In genomic region chr18:13572721-13573120, GRCh38 we compare ENCODE assay signal across 19 cellular contexts.
DNase-seq lines count a peak whose midpoint lies in the region; ATAC-seq and TF ChIP-seq lines count a peak whose summit lies in the region.
"Had no signal": no experiment of that assay in that cellular context is flagged by ENCODE, and none has a peak within 500 bp of the region (broad histone marks: within the 10 kb centered on the region; RNA-seq: fewer than 3 reads in every experiment).

No MANE protein-coding gene starts in this region.

- H4K20me1 ChIP-seq in smooth muscle cell (ENCODE audit: low read depth) = peaks cover 43% of the 10 kb centered on the region

- ATAC-seq in stimulated activated naive CD8-positive, alpha-beta T cell treated with anti-CD3 and anti-CD28 coated beads, Interleukin-15, Interleukin-2, amounts not matched to agents 100 U/mL and 50 U/mL, for 24 hours = no peak
- ATAC-seq in stimulated activated naive CD8-positive, alpha-beta T cell treated with anti-CD3 and anti-CD28 coated beads, Interleukin-15, amount 100 ng/mL, for 72 hours = no peak

- H3F3A ChIP-seq in smooth muscle cell (ENCODE audit: low read depth) = peaks cover 22% of the 10 kb centered on the region

- no peaks in the 10 kb centered on the region for H3K27me3 ChIP-seq in endodermal cell (ENCODE audit: control insufficient read depth, insufficient read depth, low read length, poor library complexity, severe bottlenecking)
- no peaks in the 10 kb centered on the region for H3K27me3 ChIP-seq in smooth muscle cell (ENCODE audit: low read depth)
- H3K27me3 ChIP-seq: Peyer's patch had no signal

- H3K4me2 ChIP-seq in smooth muscle cell = no peak overlapping the region

- no peak overlapping the region for H3K27ac ChIP-seq in endodermal cell (ENCODE audit: low read depth, low read length)
- peak overlapping the region; percentile 74 for H3K27ac ChIP-seq in smooth muscle cell (ENCODE audit: low read depth)
- H3K27ac ChIP-seq: Peyer's patch had no signal

- peaks cover 6% of the 10 kb centered on the region for H3K79me2 ChIP-seq in smooth muscle cell (ENCODE audit: low read depth)

- WGBS in endodermal cell (ENCODE audit: insufficient coverage in 1 of 2, insufficient read length in 1 of 2), 2 experiments = 92 to 98% methylated on average over 7 of the region's 7 CpGs
- 91% methylated on average over 7 of the region's 7 CpGs for WGBS in smooth muscle cell (ENCODE audit: low lambda C conversion rate)

- H3K4me1 Mint-ChIP-seq in stimulated activated naive CD8-positive, alpha-beta T cell treated with anti-CD3 and anti-CD28 coated beads, Interleukin-15, amount 100 ng/mL, for 72 hours = peaks cover 82% of the 10 kb centered on the region
- H3K4me1 Mint-ChIP-seq in endodermal cell = peaks cover under 1% of the 10 kb centered on the region

- H3K36me3 Mint-ChIP-seq in endodermal cell (ENCODE audit: low read depth) = no peaks in the 10 kb centered on the region

- H3K4me1 ChIP-seq in endodermal cell (ENCODE audit: control insufficient read depth, insufficient read depth, low read length) (peaks cover 3% of the 10 kb centered on the region), smooth muscle cell (ENCODE audit: low read depth) (peaks cover under 1% of the 10 kb centered on the region)

- TF ChIP-seq CTCF in endodermal cell (conservative IDR thresholded peaks at IDR 0.05) (no peak), smooth muscle cell (IDR thresholded peaks at IDR 0.05; ENCODE audit: borderline replicate concordance, insufficient read depth, poor library complexity, severe bottlenecking) (no peak)

- H3K27me3 Mint-ChIP-seq in stimulated activated naive CD8-positive, alpha-beta T cell treated with anti-CD3 and anti-CD28 coated beads, Interleukin-15, amount 100 ng/mL, for 72 hours = no peaks in the 10 kb centered on the region
- no peaks in the 10 kb centered on the region for H3K27me3 Mint-ChIP-seq in endodermal cell (ENCODE audit: insufficient read depth)
- H3K27me3 Mint-ChIP-seq: CD4-positive, CD25-positive, alpha-beta regulatory T cell had no signal

- H3K4me3 ChIP-seq in endodermal cell (ENCODE audit: low read length) = no peak overlapping the region
- H3K4me3 ChIP-seq in smooth muscle cell = no peak overlapping the region
- H3K4me3 ChIP-seq: Peyer's patch had no signal

- no peaks in the 10 kb centered on the region for H3K36me3 ChIP-seq in endodermal cell (ENCODE audit: control insufficient read depth, insufficient read depth, low read length)
- no peaks in the 10 kb centered on the region for H3K36me3 ChIP-seq in smooth muscle cell (ENCODE audit: low read depth)
- H3K36me3 ChIP-seq: Peyer's patch had no signal

- H3K9me3 ChIP-seq in endodermal cell (ENCODE audit: control insufficient read depth, low read length) = no peaks in the 10 kb centered on the region
- H3K9me3 ChIP-seq in smooth muscle cell (replicated peaks; ENCODE audit: low read depth) = no peaks in the 10 kb centered on the region
- H3K9me3 ChIP-seq: Peyer's patch had no signal

- H3K9ac ChIP-seq in endodermal cell (ENCODE audit: extremely low read depth, low read length, poor library complexity, severe bottlenecking) = no peak overlapping the region
- no peak overlapping the region for H3K9ac ChIP-seq in smooth muscle cell (ENCODE audit: low read depth)

- H3K4me3 Mint-ChIP-seq in stimulated activated naive CD8-positive, alpha-beta T cell treated with anti-CD3 and anti-CD28 coated beads, Interleukin-15, amount 100 ng/mL, for 72 hours = no peak overlapping the region
- H3K4me3 Mint-ChIP-seq in endodermal cell = no peak overlapping the region
- H3K4me3 Mint-ChIP-seq: CD4-positive, CD25-positive, alpha-beta regulatory T cell had no signal

- DNase-seq in stimulated activated naive CD8-positive, alpha-beta T cell treated with anti-CD3 and anti-CD28 coated beads, Interleukin-15, Interleukin-2, amounts not matched to agents 100 U/mL and 50 U/mL, for 24 hours = peak; percentile 1
- no peak for DNase-seq in stimulated activated naive CD8-positive, alpha-beta T cell treated with anti-CD3 and anti-CD28 coated beads, Interleukin-15, amount 100 ng/mL, for 72 hours
- DNase-seq in endodermal cell (peak; percentile 24), smooth muscle cell (lab: John Stamatoyannopoulos, UW; ENCODE audit: unreplicated experiment) (no peak), cortex of kidney (lab: John Stamatoyannopoulos, UW) (no peak)
- no peak for DNase-seq in stimulated activated naive CD4-positive, alpha-beta T cell treated with Interleukin-2 at 50 U/mL for 16 hours (lab: John Stamatoyannopoulos, UW)
- no peak for DNase-seq in activated CD4-positive, alpha-beta T cell treated with anti-CD3 and anti-CD28 coated beads, Interleukin-2, amount 50 U/mL, for 1 hour
- DNase-seq: CD4-positive, CD25-positive, alpha-beta regulatory T cell; EL; GF-D8; H7; Karpas-422; MV-4-11; NCI-H1105 treated with DMSO at 0.1 percent for 48 hours; NCI-H2029 treated with DMSO at 0.1 percent for 48 hours; NCI-H226; NCI-H510A treated with DMSO at 0.1 percent for 48 hours; NCI-H748 treated with DMSO at 0.1 percent for 48 hours; Peyer's patch had no signal

- no peak overlapping the region for H2AFZ ChIP-seq in smooth muscle cell (ENCODE audit: low read depth)

- H3K9me3 Mint-ChIP-seq in stimulated activated naive CD8-positive, alpha-beta T cell treated with anti-CD3 and anti-CD28 coated beads, Interleukin-15, amount 100 ng/mL, for 72 hours = no peaks in the 10 kb centered on the region
- no peaks in the 10 kb centered on the region for H3K9me3 Mint-ChIP-seq in endodermal cell
- H3K9me3 Mint-ChIP-seq: CD4-positive, CD25-positive, alpha-beta regulatory T cell had no signal

- H3K27ac Mint-ChIP-seq in stimulated activated naive CD8-positive, alpha-beta T cell treated with anti-CD3 and anti-CD28 coated beads, Interleukin-15, amount 100 ng/mL, for 72 hours = peak overlapping the region in 1 of 2 donors; percentile 57
- H3K27ac Mint-ChIP-seq in endodermal cell = no peak overlapping the region
- H3K27ac Mint-ChIP-seq: CD4-positive, CD25-positive, alpha-beta regulatory T cell had no signal

Comparison
In these comparisons a context has a peak if more than half of its experiments do, and no peak if none do; other contexts are left out.
1. DNase-seq: peak in stimulated activated naive CD8-positive, alpha-beta T cell treated with anti-CD3 and anti-CD28 coated beads, Interleukin-15, Interleukin-2, amounts not matched to agents 100 U/mL and 50 U/mL, for 24 hours (single experiment) and endodermal cell (single experiment); none in stimulated activated naive CD8-positive, alpha-beta T cell treated with anti-CD3 and anti-CD28 coated beads, Interleukin-15, amount 100 ng/mL, for 72 hours (0 of 2), smooth muscle cell (single experiment), stimulated activated naive CD4-positive, alpha-beta T cell treated with Interleukin-2 at 50 U/mL for 16 hours (single experiment), activated CD4-positive, alpha-beta T cell treated with anti-CD3 and anti-CD28 coated beads, Interleukin-2, amount 50 U/mL, for 1 hour (single experiment) and cortex of kidney (single experiment).